ENCODE assay signal across 1 cellular context in the genomic region with DNA sequence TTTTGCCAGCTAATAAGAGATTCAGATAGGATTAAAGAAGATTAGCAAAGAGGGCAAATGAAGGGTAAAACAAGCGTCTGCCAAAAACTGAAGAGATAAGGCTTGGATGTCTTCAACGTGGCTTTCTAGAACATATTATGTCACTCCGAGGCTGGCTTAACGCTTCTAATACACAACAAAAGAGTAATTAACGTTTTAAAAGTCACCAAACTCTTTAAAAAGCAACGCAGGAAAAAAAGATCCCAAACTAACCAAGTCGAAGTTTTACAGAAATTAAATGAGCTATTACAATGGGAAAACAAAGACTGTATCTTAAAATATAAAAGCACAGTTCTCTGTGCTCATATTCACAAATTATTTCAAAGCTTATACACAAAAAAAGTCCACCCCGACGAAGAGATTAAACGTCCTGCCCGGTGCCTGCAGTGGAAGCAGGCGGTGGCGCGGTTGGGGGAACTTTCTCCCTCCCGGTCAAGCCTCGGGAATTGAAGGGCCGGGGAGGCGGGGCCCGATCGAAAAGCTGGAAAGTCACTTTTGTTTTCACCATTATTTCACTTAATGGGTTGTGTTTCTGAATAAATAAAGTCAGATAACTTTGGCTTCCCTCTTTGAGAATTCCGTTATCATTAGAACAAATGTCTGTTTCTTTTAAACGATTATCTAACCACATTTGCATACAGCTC.
A peak's percentile ranks its signal among the peaks of the same experiment; 100 is the strongest.
TF ChIP-seq lines count a peak whose summit lies in the region.

No MANE protein-coding gene starts in this region.

TF ChIP-seq in GM12878, 131 proteins besides CTCF, POLR2A, EP300 and RAD21:
- TF ChIP-seq STAT1 (conservative IDR thresholded peaks at IDR 0.05) (no peak), JUNB (IDR thresholded peaks at IDR 0.05) (no peak), HDAC2 (IDR thresholded peaks at IDR 0.05) (no peak), SMAD5 (IDR thresholded peaks at IDR 0.05; ENCODE audit: low read depth) (no peak), NKRF (conservative IDR thresholded peaks at IDR 0.05) (no peak), BMI1 (IDR thresholded peaks at IDR 0.05; ENCODE audit: borderline replicate concordance) (peak; percentile 72), TAF1 (IDR thresholded peaks at IDR 0.05; ENCODE audit: borderline replicate concordance, low read depth, low read length) (no peak), ESRRA (IDR thresholded peaks at IDR 0.05; ENCODE audit: low read length) (no peak), SREBF2 (IDR thresholded peaks at IDR 0.05; ENCODE audit: low read length) (no peak), EZH2 (IDR thresholded peaks at IDR 0.05; ENCODE audit: borderline replicate concordance, control insufficient read depth, low read depth, low read length) (0 out of 2 replicates have a peak, but pooled peaks have one; percentile 78), MYB (IDR thresholded peaks at IDR 0.05; ENCODE audit: borderline replicate concordance, low read depth, low read length) (no peak), RFX5 (IDR thresholded peaks at IDR 0.05; ENCODE audit: low read depth, low read length) (no peak), KDM1A (IDR thresholded peaks at IDR 0.05; ENCODE audit: borderline replicate concordance) (no peak), POLR2AphosphoS5 (IDR thresholded peaks at IDR 0.05; ENCODE audit: low read length) (no peak), CEBPB (IDR thresholded peaks at IDR 0.05; ENCODE audit: borderline replicate concordance in 1 of 2, low read depth in 2 of 2, low read length in 2 of 2) (no peak)
- TF ChIP-seq, protein P1, sequence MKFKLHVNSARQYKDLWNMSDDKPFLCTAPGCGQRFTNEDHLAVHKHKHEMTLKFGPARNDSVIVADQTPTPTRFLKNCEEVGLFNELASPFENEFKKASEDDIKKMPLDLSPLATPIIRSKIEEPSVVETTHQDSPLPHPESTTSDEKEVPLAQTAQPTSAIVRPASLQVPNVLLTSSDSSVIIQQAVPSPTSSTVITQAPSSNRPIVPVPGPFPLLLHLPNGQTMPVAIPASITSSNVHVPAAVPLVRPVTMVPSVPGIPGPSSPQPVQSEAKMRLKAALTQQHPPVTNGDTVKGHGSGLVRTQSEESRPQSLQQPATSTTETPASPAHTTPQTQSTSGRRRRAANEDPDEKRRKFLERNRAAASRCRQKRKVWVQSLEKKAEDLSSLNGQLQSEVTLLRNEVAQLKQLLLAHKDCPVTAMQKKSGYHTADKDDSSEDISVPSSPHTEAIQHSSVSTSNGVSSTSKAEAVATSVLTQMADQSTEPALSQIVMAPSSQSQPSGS (IDR thresholded peaks at IDR 0.05; ENCODE audit: low read length), result no peak
